ENCODE assay signal across 1 cellular context in the genomic region with DNA sequence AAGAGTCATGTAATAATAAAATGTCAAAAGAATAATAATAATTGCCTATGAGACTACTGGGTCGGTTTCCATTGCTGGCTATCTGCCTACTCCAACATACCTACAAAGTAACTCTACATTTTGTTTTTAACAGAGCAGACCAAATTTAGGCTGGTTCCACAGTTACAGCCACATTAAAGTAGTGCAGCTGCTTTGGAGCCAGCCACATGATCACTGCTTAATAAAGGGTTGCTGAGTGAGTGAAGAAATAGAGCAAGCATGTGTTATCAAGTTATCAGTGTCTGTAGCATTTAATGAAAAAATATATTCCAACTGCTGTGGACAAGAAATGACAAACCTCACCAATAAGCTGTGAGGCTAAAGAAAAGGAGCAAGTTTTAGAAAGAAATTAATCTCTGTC.
TF ChIP-seq lines count a peak whose summit lies in the region.

No MANE protein-coding gene starts in this region.

TF ChIP-seq in GM23338, 12 proteins besides CTCF, POLR2A, EP300 and RAD21 (continued from another document):
- TF ChIP-seq ZNF462 (CRISPR knock-in tag; IDR thresholded peaks at IDR 0.05): no peak
- TF ChIP-seq STAT1 (IDR thresholded peaks at IDR 0.05; ENCODE audit: unreplicated experiment): no peak
